In the genomic region with DNA sequence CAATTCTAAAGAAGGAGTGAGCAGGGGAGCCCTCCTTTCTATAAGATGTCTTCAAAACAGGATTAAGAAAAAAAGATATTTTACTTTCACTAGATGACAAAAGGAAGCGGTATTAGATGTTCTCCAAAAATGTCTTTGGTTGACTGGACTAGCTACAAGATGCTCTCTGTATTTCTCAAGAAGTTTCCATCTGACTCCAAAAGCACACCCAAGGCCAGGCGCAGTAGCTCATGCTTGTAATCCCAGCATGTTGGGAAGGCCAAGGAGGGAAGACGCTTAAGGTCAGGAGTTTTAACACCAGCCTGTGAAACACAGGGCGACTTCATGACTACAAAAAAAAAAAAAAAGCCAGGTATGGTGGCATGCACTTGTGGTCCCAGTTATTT, we compare ENCODE assay signal across 2 cellular contexts.
TF ChIP-seq lines count a peak whose summit lies in the region.

No MANE protein-coding gene starts in this region.

TF ChIP-seq in liver, 16 proteins besides CTCF, POLR2A, EP300 and RAD21 (continued from another document):
- TF ChIP-seq RXRA (IDR thresholded peaks at IDR 0.05) = no peak
- TF ChIP-seq YY1 (IDR thresholded peaks at IDR 0.05) = no peak
- TF ChIP-seq EGR1 (IDR thresholded peaks at IDR 0.05; ENCODE audit: low read depth in 2 of 2) = no peak
- TF ChIP-seq, protein P1, sequence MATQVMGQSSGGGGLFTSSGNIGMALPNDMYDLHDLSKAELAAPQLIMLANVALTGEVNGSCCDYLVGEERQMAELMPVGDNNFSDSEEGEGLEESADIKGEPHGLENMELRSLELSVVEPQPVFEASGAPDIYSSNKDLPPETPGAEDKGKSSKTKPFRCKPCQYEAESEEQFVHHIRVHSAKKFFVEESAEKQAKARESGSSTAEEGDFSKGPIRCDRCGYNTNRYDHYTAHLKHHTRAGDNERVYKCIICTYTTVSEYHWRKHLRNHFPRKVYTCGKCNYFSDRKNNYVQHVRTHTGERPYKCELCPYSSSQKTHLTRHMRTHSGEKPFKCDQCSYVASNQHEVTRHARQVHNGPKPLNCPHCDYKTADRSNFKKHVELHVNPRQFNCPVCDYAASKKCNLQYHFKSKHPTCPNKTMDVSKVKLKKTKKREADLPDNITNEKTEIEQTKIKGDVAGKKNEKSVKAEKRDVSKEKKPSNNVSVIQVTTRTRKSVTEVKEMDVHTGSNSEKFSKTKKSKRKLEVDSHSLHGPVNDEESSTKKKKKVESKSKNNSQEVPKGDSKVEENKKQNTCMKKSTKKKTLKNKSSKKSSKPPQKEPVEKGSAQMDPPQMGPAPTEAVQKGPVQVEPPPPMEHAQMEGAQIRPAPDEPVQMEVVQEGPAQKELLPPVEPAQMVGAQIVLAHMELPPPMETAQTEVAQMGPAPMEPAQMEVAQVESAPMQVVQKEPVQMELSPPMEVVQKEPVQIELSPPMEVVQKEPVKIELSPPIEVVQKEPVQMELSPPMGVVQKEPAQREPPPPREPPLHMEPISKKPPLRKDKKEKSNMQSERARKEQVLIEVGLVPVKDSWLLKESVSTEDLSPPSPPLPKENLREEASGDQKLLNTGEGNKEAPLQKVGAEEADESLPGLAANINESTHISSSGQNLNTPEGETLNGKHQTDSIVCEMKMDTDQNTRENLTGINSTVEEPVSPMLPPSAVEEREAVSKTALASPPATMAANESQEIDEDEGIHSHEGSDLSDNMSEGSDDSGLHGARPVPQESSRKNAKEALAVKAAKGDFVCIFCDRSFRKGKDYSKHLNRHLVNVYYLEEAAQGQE (IDR thresholded peaks at IDR 0.05) = no peak

TF ChIP-seq in HepG2, 621 proteins besides CTCF, POLR2A, EP300 and RAD21 (continued from another document):
- TF ChIP-seq, protein P2, sequence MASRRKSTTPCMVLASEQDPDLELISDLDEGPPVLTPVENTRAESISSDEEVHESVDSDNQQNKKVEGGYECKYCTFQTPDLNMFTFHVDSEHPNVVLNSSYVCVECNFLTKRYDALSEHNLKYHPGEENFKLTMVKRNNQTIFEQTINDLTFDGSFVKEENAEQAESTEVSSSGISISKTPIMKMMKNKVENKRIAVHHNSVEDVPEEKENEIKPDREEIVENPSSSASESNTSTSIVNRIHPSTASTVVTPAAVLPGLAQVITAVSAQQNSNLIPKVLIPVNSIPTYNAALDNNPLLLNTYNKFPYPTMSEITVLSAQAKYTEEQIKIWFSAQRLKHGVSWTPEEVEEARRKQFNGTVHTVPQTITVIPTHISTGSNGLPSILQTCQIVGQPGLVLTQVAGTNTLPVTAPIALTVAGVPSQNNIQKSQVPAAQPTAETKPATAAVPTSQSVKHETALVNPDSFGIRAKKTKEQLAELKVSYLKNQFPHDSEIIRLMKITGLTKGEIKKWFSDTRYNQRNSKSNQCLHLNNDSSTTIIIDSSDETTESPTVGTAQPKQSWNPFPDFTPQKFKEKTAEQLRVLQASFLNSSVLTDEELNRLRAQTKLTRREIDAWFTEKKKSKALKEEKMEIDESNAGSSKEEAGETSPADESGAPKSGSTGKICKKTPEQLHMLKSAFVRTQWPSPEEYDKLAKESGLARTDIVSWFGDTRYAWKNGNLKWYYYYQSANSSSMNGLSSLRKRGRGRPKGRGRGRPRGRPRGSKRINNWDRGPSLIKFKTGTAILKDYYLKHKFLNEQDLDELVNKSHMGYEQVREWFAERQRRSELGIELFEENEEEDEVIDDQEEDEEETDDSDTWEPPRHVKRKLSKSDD (CRISPR knock-in tag; IDR thresholded peaks at IDR 0.05; ENCODE audit: low read depth) = no peak
TF ChIP-seq in HepG2: peak in this region for 0.
